8 cellular contexts compared by ENCODE assay signal in genomic region chr12:104286538-104287482, GRCh38. TPM values are rescaled to one million over a fixed set of nuclear protein-coding genes. Genes with fewer than 3 reads are reported as not detected.
DNase-seq lines count a peak whose midpoint lies in the region; ATAC-seq and TF ChIP-seq lines count a peak whose summit lies in the region.

No MANE protein-coding gene starts in this region.

- peaks cover under 1% of the 10 kb centered on the region for H3K27me3 Mint-ChIP-seq in activated naive CD8-positive, alpha-beta T cell treated with anti-CD3 and anti-CD28 coated beads for 36 hours

- H3K27ac ChIP-seq in osteoblast (ENCODE audit: low read depth, low read length) (peak overlapping the region; percentile 99), thymus (ENCODE audit: low read depth) (peak overlapping the region; percentile 94)

- peak; percentile 87 for ATAC-seq in HG02610 (IDR thresholded peaks at IDR 0.05; ENCODE audit: unreplicated experiment)

- H3K36me3 Mint-ChIP-seq in activated naive CD8-positive, alpha-beta T cell treated with anti-CD3 and anti-CD28 coated beads for 36 hours, result peaks cover 26% of the 10 kb centered on the region

- intact Hi-C loops in head of caudate nucleus (cut with DNase I), result loop anchor here (10.0 kb wide), 2 partner anchors 72 to 142 kb away; partner anchors contain the start of gene TXNRD1

- under 1% methylated on average over 40 of the region's 40 CpGs for WGBS in thymus

- peak overlapping the region; percentile 80 for H2AFZ ChIP-seq in osteoblast (ENCODE audit: low read length)

- H3K36me3 ChIP-seq in osteoblast (ENCODE audit: insufficient read depth, low read length) (peaks cover 27% of the 10 kb centered on the region), thymus (ENCODE audit: control insufficient read depth, insufficient read depth) (peaks cover 1% of the 10 kb centered on the region)

- H3K27me3 ChIP-seq in osteoblast (ENCODE audit: insufficient read depth, low read length) (no peaks in the 10 kb centered on the region), thymus (ENCODE audit: control insufficient read depth, insufficient read depth) (no peaks in the 10 kb centered on the region)

- H3K9me3 ChIP-seq in osteoblast (ENCODE audit: low read depth, low read length), result no peaks in the 10 kb centered on the region
- no peaks in the 10 kb centered on the region for H3K9me3 ChIP-seq in thymus (ENCODE audit: control insufficient read depth)

- peaks cover 35% of the 10 kb centered on the region for H4K20me1 ChIP-seq in osteoblast (ENCODE audit: insufficient read depth, low read length)

- H3K4me3 ChIP-seq in osteoblast (ENCODE audit: insufficient read depth, low read length) (peak overlapping the region; percentile 91), thymus (ENCODE audit: low read length) (peak overlapping the region; percentile 69)

- peaks cover 16% of the 10 kb centered on the region for H3K4me1 Mint-ChIP-seq in activated naive CD8-positive, alpha-beta T cell treated with anti-CD3 and anti-CD28 coated beads for 36 hours

- H3K4me3 Mint-ChIP-seq in activated naive CD8-positive, alpha-beta T cell treated with anti-CD3 and anti-CD28 coated beads for 36 hours, result peak overlapping the region; percentile 99

- peaks cover 46% of the 10 kb centered on the region for H3K79me2 ChIP-seq in osteoblast (ENCODE audit: insufficient read depth, low read length)

- no peaks in the 10 kb centered on the region for H3K9me3 Mint-ChIP-seq in activated naive CD8-positive, alpha-beta T cell treated with anti-CD3 and anti-CD28 coated beads for 36 hours

- DNase-seq in GM10266 (ENCODE audit: extremely low spot score), result peak; percentile 86
- peak; percentile 87 for DNase-seq in NCI-H1092 (lab: John Stamatoyannopoulos, UW)
- DNase-seq in SKM-1 (lab: John Stamatoyannopoulos, UW; ENCODE audit: unreplicated experiment), result peak; percentile 75
- DNase-seq in activated naive CD8-positive, alpha-beta T cell treated with anti-CD3 and anti-CD28 coated beads for 36 hours, result peak; percentile 90
- DNase-seq in head of caudate nucleus, result peak; percentile 83 to 97 (median 92)
- DNase-seq in osteoblast (ENCODE audit: insufficient read length, low spot score, missing footprints), result peak; percentile 91

- H3K4me1 ChIP-seq in osteoblast (ENCODE audit: insufficient read depth, low read length), result peaks cover 32% of the 10 kb centered on the region
- peaks cover 12% of the 10 kb centered on the region for H3K4me1 ChIP-seq in thymus (ENCODE audit: control insufficient read depth, insufficient read depth, low read length)

- peak overlapping the region; percentile 95 for H3K4me2 ChIP-seq in osteoblast (ENCODE audit: insufficient read depth, low read length)

- peak overlapping the region; percentile 100 for H3K27ac Mint-ChIP-seq in activated naive CD8-positive, alpha-beta T cell treated with anti-CD3 and anti-CD28 coated beads for 36 hours

- TF ChIP-seq CTCF in GM10266 (IDR thresholded peaks at IDR 0.05; ENCODE audit: control insufficient read depth, insufficient read depth, low read depth, missing control alignments) (no peak), osteoblast (IDR thresholded peaks at IDR 0.05; ENCODE audit: extremely low read depth, low read depth, low read length) (no peak)

RNA-seq across cellular contexts. Expression of gene EID3, which starts 16.7 kb away (rescaled TPM):
- total RNA-seq in activated naive CD8-positive, alpha-beta T cell treated with anti-CD3 and anti-CD28 coated beads for 36 hours, result 1 to 10 TPM; 5.7 to 6.4 TPM
- 14.4 and 19.2 TPM in 2 replicates for total RNA-seq in osteoblast
- 7.8 TPM for polyA plus RNA-seq in thymus

Comparison
In these comparisons a context has a peak if more than half of its experiments do, and no peak if none do; other contexts are left out.
1. Peak in every context shown above with its lines: DNase-seq, ATAC-seq, H3K4me3 ChIP-seq and H3K27ac ChIP-seq.